In the genomic region with DNA sequence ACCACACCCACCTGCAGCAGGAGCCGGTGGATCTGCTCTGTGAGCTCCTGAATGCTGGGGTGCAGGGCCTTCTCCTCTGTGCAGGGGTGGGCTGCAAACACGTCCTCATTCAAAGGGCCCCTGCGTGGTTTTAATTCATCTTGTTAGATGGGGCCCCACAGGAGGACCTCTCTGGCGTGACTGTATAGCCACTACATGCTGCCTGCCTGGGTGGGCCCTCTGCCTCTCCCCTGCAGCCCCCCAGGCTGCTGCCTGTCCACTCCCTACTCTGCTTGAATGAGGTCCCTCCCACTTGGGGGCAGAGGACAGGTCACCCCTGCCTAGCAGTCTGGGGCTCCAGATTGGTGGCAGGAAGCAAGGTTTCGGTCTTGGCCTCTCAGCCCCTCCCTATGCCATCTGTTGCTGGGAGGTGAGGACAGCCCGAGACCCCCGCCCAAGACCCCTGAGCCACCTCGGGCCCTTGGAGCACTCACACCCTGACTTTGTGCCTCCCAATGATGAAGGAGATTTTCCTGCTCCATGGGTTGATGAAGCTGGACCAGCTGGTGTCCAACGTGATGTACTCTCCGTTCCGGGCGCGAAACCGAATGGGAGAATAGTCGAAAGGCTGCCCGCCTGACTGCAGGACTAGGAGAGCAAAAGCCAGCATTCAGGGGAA, we compare ENCODE assay signal across 17 cellular contexts. TPM values are rescaled to one million over a fixed set of nuclear protein-coding genes. Genes with fewer than 3 reads are reported as not detected.
DNase-seq lines count a peak whose midpoint lies in the region; ATAC-seq and TF ChIP-seq lines count a peak whose summit lies in the region.
"Had no signal": no experiment of that assay in that cellular context is flagged by ENCODE, and none has a peak within 500 bp of the region (broad histone marks: within the 10 kb centered on the region; RNA-seq: fewer than 3 reads in every experiment).

No MANE protein-coding gene starts in this region.

- H3K27me3 ChIP-seq in BLaER1 treated with 17β-estradiol and CSF1 and Interleukin-3, amounts not matched to agents 10 nM and 100 nM = no peaks in the 10 kb centered on the region
- no peaks in the 10 kb centered on the region for H3K27me3 ChIP-seq in IMR-90 (ENCODE audit: control insufficient read depth, insufficient read depth, low read length)

- 96% methylated on average over 11 of the region's 16 CpGs; no CpG with 5 or more reads in 1 of the 2 experiments for WGBS in IMR-90 (ENCODE audit: extremely low coverage in 2 of 2, insufficient read length in 1 of 2), 2 experiments

- DNase-seq in IMR-90 (no peak), glutamatergic neuron (peak; percentile 8), DMS153 (lab: John Stamatoyannopoulos, UW) (no peak)
- no peak for DNase-seq in stimulated activated CD4-positive, alpha-beta T cell treated with anti-CD3 and anti-CD28 coated beads, Interleukin-2, amount 100 ng/mL, for 24 hours
- DNase-seq: Calu3; CD4-positive, alpha-beta memory T cell; HCEC 1CT; NCI-H1436; NCI-H2029; NCI-H2171 treated with DMSO at 0.1 percent for 48 hours; NCI-H510A; NCI-H82; PC-3 had no signal

- no peak overlapping the region for H4K8ac ChIP-seq in IMR-90 (ENCODE audit: low read depth in 2 of 2, low read length in 2 of 2)

- no peak overlapping the region for H3K14ac ChIP-seq in IMR-90 (replicated peaks; ENCODE audit: low read depth, low read length)

- peak overlapping the region; percentile 25 for H3K4me3 Mint-ChIP-seq in glutamatergic neuron (ENCODE audit: unreplicated experiment)
- no peak overlapping the region for H3K4me3 Mint-ChIP-seq in nephron
- H3K4me3 Mint-ChIP-seq: CD4-positive, alpha-beta memory T cell had no signal

- peaks cover 5% of the 10 kb centered on the region for H3K27me3 Mint-ChIP-seq in glutamatergic neuron (ENCODE audit: unreplicated experiment)
- no peaks in the 10 kb centered on the region for H3K27me3 Mint-ChIP-seq in nephron (ENCODE audit: low read depth)
- H3K27me3 Mint-ChIP-seq: CD4-positive, alpha-beta memory T cell had no signal

- in situ Hi-C loops in IMR-90 (cut with MboI; ENCODE audit: low sequenced_read_pairs) = loop anchor here (5.0 kb wide), 1 partner anchor 405 kb away; the partner anchor contains the start of gene RAMP1

- no peaks in the 10 kb centered on the region for H3K79me1 ChIP-seq in IMR-90 (ENCODE audit: low read depth in 1 of 2, low read length in 2 of 2)

- peaks cover 20 to 72% (median 55%) of the 10 kb centered on the region in 10 experiments for H3K4me1 ChIP-seq in BLaER1 treated with 17β-estradiol and CSF1 and Interleukin-3, amounts not matched to agents 10 nM and 100 nM
- peaks cover 5% of the 10 kb centered on the region; the same call in 1 of the 2 replicates for H3K4me1 ChIP-seq in IMR-90 (ENCODE audit: control insufficient read depth, insufficient read depth, low read length)

- peak overlapping the region in 3 of 11 experiments; percentile 7 to 58 (median 55); a peak in 4 of 22 replicates for H3K9ac ChIP-seq in BLaER1 treated with 17β-estradiol and CSF1 and Interleukin-3, amounts not matched to agents 10 nM and 100 nM
- no peak overlapping the region for H3K9ac ChIP-seq in IMR-90 (ENCODE audit: low read depth, low read length)

- H3K18ac ChIP-seq in IMR-90 (ENCODE audit: low read depth, low read length) = no peak overlapping the region

- H3K9me3 Mint-ChIP-seq in glutamatergic neuron (ENCODE audit: unreplicated experiment) (peaks cover 12% of the 10 kb centered on the region), nephron (no peaks in the 10 kb centered on the region)
- H3K9me3 Mint-ChIP-seq: CD4-positive, alpha-beta memory T cell had no signal

- no peak overlapping the region for H3K27ac Mint-ChIP-seq in glutamatergic neuron (ENCODE audit: unreplicated experiment)
- H3K27ac Mint-ChIP-seq in nephron = peak overlapping the region in 2 of 3 experiments; percentile 17 to 77
- H3K27ac Mint-ChIP-seq: CD4-positive, alpha-beta memory T cell had no signal

- ATAC-seq in IMR-90 (ENCODE audit: low read depth) (no peak), GM19452 (IDR thresholded peaks at IDR 0.05; ENCODE audit: unreplicated experiment) (no peak)
- ATAC-seq: K562, PC-3 had no signal

- no peak overlapping the region for H2BK5ac ChIP-seq in IMR-90 (ENCODE audit: low read depth, low read length, poor library complexity, severe bottlenecking)

- no peak overlapping the region for H2BK20ac ChIP-seq in IMR-90 (ENCODE audit: low read depth, low read length)

- H2AFZ ChIP-seq in IMR-90 (replicated peaks; ENCODE audit: low read length, poor library complexity) = no peak overlapping the region

- intact Hi-C loops in IMR-90 (cut with micrococcal nuclease) = loop anchor here (2.0 to 10.0 kb wide), 3 partner anchors 201 to 487 kb away; partner anchors contain the start of gene SCLY

- BruUV-seq in IMR-90 (replicated peaks; lab: Mats Ljungman, UMichigan) = no TSS peak

- no peaks in the 10 kb centered on the region for H3K9me3 ChIP-seq in BLaER1 treated with 17β-estradiol and CSF1 and Interleukin-3, amounts not matched to agents 10 nM and 100 nM (replicated peaks in 1 of 11)
- no peaks in the 10 kb centered on the region for H3K9me3 ChIP-seq in IMR-90 (ENCODE audit: control insufficient read depth, insufficient read depth, low read length)

- H3K27ac ChIP-seq in BLaER1 treated with 17β-estradiol and CSF1 and Interleukin-3, amounts not matched to agents 10 nM and 100 nM = no peak overlapping the region
- H3K27ac ChIP-seq in IMR-90 (ENCODE audit: insufficient read depth, low read length) = no peak overlapping the region

- peak overlapping the region; percentile 32 for H2AK9ac ChIP-seq in IMR-90 (replicated peaks; ENCODE audit: low read depth, low read length, poor library complexity)

- no peaks in the 10 kb centered on the region for H3K9me1 ChIP-seq in IMR-90 (ENCODE audit: insufficient read depth, low read length)

- H2BK120ac ChIP-seq in IMR-90 (ENCODE audit: low read depth, low read length) = no peak overlapping the region

- H3K4me3 ChIP-seq in BLaER1 treated with 17β-estradiol and CSF1 and Interleukin-3, amounts not matched to agents 10 nM and 100 nM = no peak overlapping the region
- no peak overlapping the region for H3K4me3 ChIP-seq in IMR-90 (ENCODE audit: insufficient read depth, low read depth, low read length)
- H3K4me3 ChIP-seq: K562 had no signal

- no peak overlapping the region for H3K4ac ChIP-seq in IMR-90 (ENCODE audit: low read depth, low read length)

- dilution Hi-C loops in IMR-90 (cut with HindIII; ENCODE audit: low sequenced_read_pairs, unreplicated experiment) = no loop called here

- POLR2A ChIA-PET in IMR-90 (lab: Charles Lee; ENCODE audit: unreplicated experiment) = no interaction called here

- TF ChIP-seq POLR2A in IMR-90 (IDR thresholded peaks at IDR 0.05; ENCODE audit: low read depth, low read length) = no peak

- no peak overlapping the region for H3K56ac ChIP-seq in IMR-90 (ENCODE audit: extremely low read depth, insufficient read depth, low read length)

- CTCF ChIA-PET in IMR-90 (lab: Yijun Ruan, JAX) = interaction anchor here (0.9 to 1.7 kb wide), 2 partner anchors 16 to 338 kb away, joined by 3 read pairs; no protein-coding TSS in a partner anchor

- H4K20me1 ChIP-seq in BLaER1 treated with 17β-estradiol and CSF1 and Interleukin-3, amounts not matched to agents 10 nM and 100 nM = peaks cover 0 to 51% (median 7%) of the 10 kb centered on the region in 11 experiments; a peak in 10 of 22 replicates
- 0 out of 2 replicates have a peak, but pooled peaks cover 2% of the 10 kb centered on the region for H4K20me1 ChIP-seq in IMR-90 (ENCODE audit: insufficient read depth, low read length)

- no peak for TF ChIP-seq RAD21 in IMR-90 (IDR thresholded peaks at IDR 0.05; ENCODE audit: low read length)

- TF ChIP-seq CTCF in IMR-90 (conservative IDR thresholded peaks at IDR 0.05; ENCODE audit: low read depth, low read length) (no peak), glutamatergic neuron (IDR thresholded peaks at IDR 0.05; ENCODE audit: partially characterized antibody, unreplicated experiment) (no peak), nephron (IDR thresholded peaks at IDR 0.05; ENCODE audit: unreplicated experiment in 3 of 3) (no peak)

- H2BK15ac ChIP-seq in IMR-90 (ENCODE audit: low read depth, low read length) = no peak overlapping the region

- peaks cover 40 to 87% (median 69%) of the 10 kb centered on the region in 11 experiments for H3K36me3 ChIP-seq in BLaER1 treated with 17β-estradiol and CSF1 and Interleukin-3, amounts not matched to agents 10 nM and 100 nM
- H3K36me3 ChIP-seq in IMR-90 (ENCODE audit: control insufficient read depth, insufficient read depth, low read length) = peaks cover 7% of the 10 kb centered on the region

- H3K4me1 Mint-ChIP-seq in glutamatergic neuron (ENCODE audit: low read depth, unreplicated experiment) = peaks cover 33% of the 10 kb centered on the region
- peaks cover 38% of the 10 kb centered on the region for H3K4me1 Mint-ChIP-seq in nephron

- H3K36me3 Mint-ChIP-seq in glutamatergic neuron (ENCODE audit: unreplicated experiment) (no peaks in the 10 kb centered on the region), nephron (ENCODE audit: low read depth) (peaks cover 10% of the 10 kb centered on the region)

- no peak overlapping the region for H4K5ac ChIP-seq in IMR-90 (ENCODE audit: low read depth, low read length)

- no peak overlapping the region for H4K91ac ChIP-seq in IMR-90 (ENCODE audit: insufficient read depth, low read depth, low read length)

- no peak overlapping the region for H2AK5ac ChIP-seq in IMR-90 (ENCODE audit: low read depth, low read length)

- no peak overlapping the region for H3K23ac ChIP-seq in IMR-90 (ENCODE audit: low read depth, low read length)

- peak overlapping the region in 6 of 11 experiments; percentile 19 to 64 (median 52); a peak in 7 of 22 replicates for H3K4me2 ChIP-seq in BLaER1 treated with 17β-estradiol and CSF1 and Interleukin-3, amounts not matched to agents 10 nM and 100 nM
- H3K4me2 ChIP-seq in IMR-90 (ENCODE audit: low read depth, low read length) = no peak overlapping the region

RNA-seq across cellular contexts. Expression of gene HES6, which starts 22.0 kb away (rescaled TPM):
- total RNA-seq in IMR-90 (2012; rRNA removed) (1.3 and 1.4 TPM in 2 replicates), glutamatergic neuron (ENCODE audit: unreplicated experiment) (665 TPM)
- polyA plus RNA-seq in IMR-90 (2012; rRNA removed) = 3.3 TPM in 2 replicates
- polyA plus RNA-seq in IMR-90 (2012; cell fraction: cytosol; rRNA removed) = 3.6 and 6.2 TPM in 2 replicates
- polyA plus RNA-seq in IMR-90 (2012; cell fraction: nucleus; rRNA removed; ENCODE audit: low replicate concordance) = 9.5 and 25.2 TPM in 2 replicates

RNA-seq across cellular contexts. Expression of gene PER2, which starts 26.6 kb away (rescaled TPM):
- total RNA-seq in IMR-90 (2012; rRNA removed) (2.8 and 3.2 TPM in 2 replicates), glutamatergic neuron (ENCODE audit: unreplicated experiment) (3.8 TPM)
- polyA plus RNA-seq in IMR-90 (2012; rRNA removed) = 1.7 and 2.1 TPM in 2 replicates
- polyA plus RNA-seq in IMR-90 (2012; cell fraction: cytosol; rRNA removed) = 0.60 and 0.80 TPM in 2 replicates
- polyA plus RNA-seq in IMR-90 (2012; cell fraction: nucleus; rRNA removed; ENCODE audit: low replicate concordance) = 4.5 and 5.2 TPM in 2 replicates

RNA-seq across cellular contexts. Expression of gene ILKAP, which starts 58.4 kb away (rescaled TPM):
- total RNA-seq in IMR-90 (2012; rRNA removed) (13.3 and 15.3 TPM in 2 replicates), glutamatergic neuron (ENCODE audit: unreplicated experiment) (61.3 TPM)
- polyA plus RNA-seq in IMR-90 (2012; rRNA removed) = 44.2 and 44.4 TPM in 2 replicates
- polyA plus RNA-seq in IMR-90 (2012; cell fraction: cytosol; rRNA removed) = 23.3 and 46.0 TPM in 2 replicates
- polyA plus RNA-seq in IMR-90 (2012; cell fraction: nucleus; rRNA removed; ENCODE audit: low replicate concordance) = 79.8 and 140 TPM in 2 replicates

RNA-seq across cellular contexts. Expression of gene TRAF3IP1, which starts 58.5 kb away (rescaled TPM):
- total RNA-seq in IMR-90 (2012; rRNA removed) = 5.9 and 6.9 TPM in 2 replicates
- 6.0 and 8.3 TPM in 2 replicates for polyA plus RNA-seq in IMR-90 (2012; rRNA removed)
- 2.4 and 4.0 TPM in 2 replicates for polyA plus RNA-seq in IMR-90 (2012; cell fraction: cytosol; rRNA removed)
- polyA plus RNA-seq in IMR-90 (2012; cell fraction: nucleus; rRNA removed; ENCODE audit: low replicate concordance) = 6.0 and 8.0 TPM in 2 replicates
- total RNA-seq in glutamatergic neuron (ENCODE audit: unreplicated experiment) = 10.3 TPM

Comparison
In these comparisons a context has a peak if more than half of its experiments do, and no peak if none do; other contexts are left out.
1. RNA of gene HES6, which starts 22.0 kb away (total RNA-seq): 665 TPM in glutamatergic neuron (single experiment); 1.3 to 1.4 TPM in IMR-90; every median in the first group is over 100 times any median in the second.